20 cellular contexts compared by ENCODE assay signal in genomic region chr16:52492789-52493357, GRCh38. TPM values are rescaled to one million over a fixed set of nuclear protein-coding genes. Genes with fewer than 3 reads are reported as not detected.
DNase-seq lines count a peak whose midpoint lies in the region; ATAC-seq and TF ChIP-seq lines count a peak whose summit lies in the region.
"Had no signal": no experiment of that assay in that cellular context is flagged by ENCODE, and none has a peak within 500 bp of the region (broad histone marks: within the 10 kb centered on the region; RNA-seq: fewer than 3 reads in every experiment).

No MANE protein-coding gene starts in this region.

- ATAC-seq in HG02678 (IDR thresholded peaks at IDR 0.05; ENCODE audit: unreplicated experiment) (peak; percentile 87), HG03565 (IDR thresholded peaks at IDR 0.05; ENCODE audit: unreplicated experiment) (peak; percentile 85), HG02981 (IDR thresholded peaks at IDR 0.05; ENCODE audit: unreplicated experiment) (no peak)
- ATAC-seq: activated naive CD4-positive, alpha-beta T cell treated with anti-CD3 and anti-CD28 coated beads, Interleukin-2, amount 50 U/mL, for 72 hours; gastrocnemius medialis; SK-N-SH treated with all-trans-retinoic acid at 6 μM for 48 hours had no signal

- DNase-seq in NCI-H146 (lab: John Stamatoyannopoulos, UW) (peak; percentile 9), NCI-H146 treated with DMSO at 0.1 percent for 48 hours (lab: John Stamatoyannopoulos, UW; ENCODE audit: unreplicated experiment) (no peak), renal cortical epithelial cell (ENCODE audit: low read depth) (peak; percentile 13), nephron progenitor cell (no peak), DMS153 treated with DMSO at 0.1 percent for 48 hours (lab: John Stamatoyannopoulos, UW; ENCODE audit: unreplicated experiment) (no peak)
- DNase-seq: activated CD4-positive, CD25-positive, alpha-beta regulatory T cell; activated CD8-positive, alpha-beta memory T cell treated with anti-CD3 and anti-CD28 coated beads, Interleukin-2, amount 50 U/mL, for 48 hours; CD8-positive, alpha-beta memory T cell; gastrocnemius medialis; H9; OCI-M1; ovary; tibial artery had no signal

- no peak for TF ChIP-seq CTCF in nephron progenitor cell (IDR thresholded peaks at IDR 0.05)

- H3K4me3 Mint-ChIP-seq in nephron progenitor cell = no peak overlapping the region
- H3K4me3 Mint-ChIP-seq: CD8-positive, alpha-beta memory T cell; H9 had no signal

- no peaks in the 10 kb centered on the region for H3K36me3 Mint-ChIP-seq in nephron progenitor cell (ENCODE audit: low read depth)
- H3K36me3 Mint-ChIP-seq: activated naive CD4-positive, alpha-beta T cell treated with anti-CD3 and anti-CD28 coated beads, Interleukin-2, amount 50 U/mL, for 72 hours; CD8-positive, alpha-beta memory T cell had no signal

- no peaks in the 10 kb centered on the region for H3K27me3 Mint-ChIP-seq in nephron progenitor cell (ENCODE audit: low read depth, poor library complexity)
- H3K27me3 Mint-ChIP-seq: CD8-positive, alpha-beta memory T cell had no signal

- H3K9me3 Mint-ChIP-seq in nephron progenitor cell = no peaks in the 10 kb centered on the region
- H3K9me3 Mint-ChIP-seq: H9 had no signal

- H3K4me1 Mint-ChIP-seq in nephron progenitor cell = no peaks in the 10 kb centered on the region
- H3K4me1 Mint-ChIP-seq: CD8-positive, alpha-beta memory T cell had no signal

- H3K27ac Mint-ChIP-seq in nephron progenitor cell = no peak overlapping the region
- H3K27ac Mint-ChIP-seq: activated naive CD4-positive, alpha-beta T cell treated with anti-CD3 and anti-CD28 coated beads, Interleukin-2, amount 50 U/mL, for 72 hours; CD8-positive, alpha-beta memory T cell had no signal

RNA-seq across cellular contexts. Expression of gene TOX3, which starts 54.1 kb away (rescaled TPM):
- total RNA-seq in renal cortical epithelial cell = 1.7 and 5.4 TPM in 2 replicates
- total RNA-seq: A172; activated naive CD4-positive, alpha-beta T cell treated with anti-CD3 and anti-CD28 coated beads, Interleukin-2, amount 50 U/mL, for 72 hours; CD8-positive, alpha-beta memory T cell; LHCN-M2 had no signal

Comparison
In these comparisons a context has a peak if more than half of its experiments do, and no peak if none do; other contexts are left out.
1. DNase-seq: peak in NCI-H146 (single experiment) and renal cortical epithelial cell (single experiment); none in NCI-H146 treated with DMSO at 0.1 percent for 48 hours (single experiment), nephron progenitor cell (single experiment) and DMS153 treated with DMSO at 0.1 percent for 48 hours (single experiment).